Comparison of ENCODE assay signal across 23 cellular contexts in genomic region chr2:14358774-14359173, GRCh38.
A peak's percentile ranks its signal among the peaks of the same experiment; 100 is the strongest.
DNase-seq lines count a peak whose midpoint lies in the region; ATAC-seq, FAIRE-seq and TF ChIP-seq lines count a peak whose summit lies in the region.
"Had no signal": no experiment of that assay in that cellular context is flagged by ENCODE, and none has a peak within 500 bp of the region (broad histone marks: within the 10 kb centered on the region; RNA-seq: fewer than 3 reads in every experiment).

No MANE protein-coding gene starts in this region.

- no peaks in the 10 kb centered on the region for H3K9me3 Mint-ChIP-seq in HFFc6
- no peaks in the 10 kb centered on the region for H3K9me3 Mint-ChIP-seq in astrocyte (ENCODE audit: unreplicated experiment)
- peaks cover 0 to 20% (median 6%) of the 10 kb centered on the region in 9 donors for H3K9me3 Mint-ChIP-seq in naive thymus-derived CD8-positive, alpha-beta T cell

- H3K4me2 ChIP-seq in DND-41 (ENCODE audit: insufficient read depth, low read length): no peak overlapping the region; the same call in 1 of the 2 replicates
- no peak overlapping the region for H3K4me2 ChIP-seq in astrocyte (ENCODE audit: low read length)
- no peak overlapping the region for H3K4me2 ChIP-seq in trophoblast cell (ENCODE audit: low read length)

- H3K9me3 ChIP-seq in DND-41 (ENCODE audit: insufficient read depth, low read length, severe bottlenecking) (no peaks in the 10 kb centered on the region), astrocyte (ENCODE audit: insufficient read depth, low read depth, low read length) (no peaks in the 10 kb centered on the region), trophoblast cell (ENCODE audit: insufficient read depth, low read depth, low read length) (no peaks in the 10 kb centered on the region)
- H3K9me3 ChIP-seq: Caco-2 had no signal

- H4K91ac ChIP-seq in trophoblast cell (ENCODE audit: low read depth, low read length): no peak overlapping the region

- H3K4me3 ChIP-seq in DND-41 (ENCODE audit: low read depth in 1 of 2, low read length in 2 of 2) (no peak overlapping the region), astrocyte (ENCODE audit: insufficient read depth, low read depth, low read length) (no peak overlapping the region), trophoblast cell (ENCODE audit: low read depth, low read length) (no peak overlapping the region)
- H3K4me3 ChIP-seq: K562 had no signal

- no peak overlapping the region for H2BK120ac ChIP-seq in trophoblast cell (ENCODE audit: insufficient read depth, low read length, poor library complexity)

- H3K4me3 Mint-ChIP-seq in HFFc6 (peak overlapping the region; percentile 72; the same call in 1 of the 2 replicates), astrocyte (ENCODE audit: unreplicated experiment) (no peak overlapping the region)
- no peak overlapping the region for H3K4me3 Mint-ChIP-seq in naive thymus-derived CD8-positive, alpha-beta T cell
- H3K4me3 Mint-ChIP-seq: CD4-positive, alpha-beta T cell; H9 had no signal

- no peak overlapping the region for H4K8ac ChIP-seq in trophoblast cell (ENCODE audit: low read depth, low read length)

- DNase-seq in DND-41 (peak; percentile 58), HFFc6 (no peak), astrocyte (ENCODE audit: low read depth) (no peak), trophoblast cell (no peak)
- no peak for DNase-seq in naive thymus-derived CD8-positive, alpha-beta T cell
- DNase-seq: ACHN; AML-193; Caco-2; CD4-positive, alpha-beta T cell; GDM1; H9; IMR-90 had no signal

- no peak for FAIRE-seq in astrocyte (lab: Jason Lieb, UNC)
- FAIRE-seq: A204.1, D721Med, GM12892, GM18507, H1, HTR-8/SVneo, K562 had no signal

- POLR2A ChIA-PET in naive thymus-derived CD8-positive, alpha-beta T cell (lab: Charles Lee): no interaction called here

- H3K36me3 Mint-ChIP-seq in HFFc6 (ENCODE audit: low read depth) (no peaks in the 10 kb centered on the region), astrocyte (ENCODE audit: low read depth, unreplicated experiment) (no peaks in the 10 kb centered on the region)
- H3K36me3 Mint-ChIP-seq in naive thymus-derived CD8-positive, alpha-beta T cell: no peaks in the 10 kb centered on the region

- peak overlapping the region; percentile 5; the same call in 1 of the 2 replicates for H2AFZ ChIP-seq in DND-41 (ENCODE audit: low read depth, low read length)
- H2AFZ ChIP-seq in astrocyte (ENCODE audit: low read depth, low read length): no peak overlapping the region
- no peak overlapping the region for H2AFZ ChIP-seq in trophoblast cell (ENCODE audit: insufficient read depth, low read length, poor library complexity)

- H3K27me3 Mint-ChIP-seq in HFFc6 (ENCODE audit: insufficient read depth) (peaks cover 2% of the 10 kb centered on the region; the same call in 1 of the 2 replicates), astrocyte (ENCODE audit: low read depth, unreplicated experiment) (no peaks in the 10 kb centered on the region)
- H3K27me3 Mint-ChIP-seq in naive thymus-derived CD8-positive, alpha-beta T cell: no peaks in the 10 kb centered on the region
- H3K27me3 Mint-ChIP-seq: CD4-positive, alpha-beta T cell had no signal

- H3K4me1 Mint-ChIP-seq in HFFc6 (ENCODE audit: low read depth): peaks cover 7% of the 10 kb centered on the region
- H3K4me1 Mint-ChIP-seq in astrocyte (ENCODE audit: low read depth, unreplicated experiment): peaks cover 8% of the 10 kb centered on the region
- no peaks in the 10 kb centered on the region for H3K4me1 Mint-ChIP-seq in naive thymus-derived CD8-positive, alpha-beta T cell

- WGBS in trophoblast cell (ENCODE audit: extremely low coverage, insufficient coverage, insufficient read length): no CpG with 5 or more reads among the region's 6 CpGs

- ATAC-seq in DND-41 (ENCODE audit: insufficient read depth, low read depth) (peak; percentile 92), HG03097 (IDR thresholded peaks at IDR 0.05; ENCODE audit: low FRiP score, unreplicated experiment) (no peak), GM18873 (IDR thresholded peaks at IDR 0.05; ENCODE audit: low FRiP score, unreplicated experiment) (no peak)
- ATAC-seq in naive thymus-derived CD8-positive, alpha-beta T cell: no peak
- ATAC-seq: K562 had no signal

- no peaks in the 10 kb centered on the region for H3K27me3 ChIP-seq in DND-41 (ENCODE audit: insufficient read depth, low read length, poor library complexity)
- H3K27me3 ChIP-seq in astrocyte (ENCODE audit: insufficient read depth, low read length): no peaks in the 10 kb centered on the region
- no peaks in the 10 kb centered on the region for H3K27me3 ChIP-seq in trophoblast cell (ENCODE audit: insufficient read depth, low read length)

- no peak overlapping the region for H2BK12ac ChIP-seq in trophoblast cell (ENCODE audit: low read length)

- no peak overlapping the region for H3K4ac ChIP-seq in trophoblast cell (ENCODE audit: low read depth, low read length)

- H4K12ac ChIP-seq in trophoblast cell (ENCODE audit: low read depth, low read length): no peak overlapping the region

- H3K14ac ChIP-seq in trophoblast cell (ENCODE audit: low read length): no peak overlapping the region

- no peaks in the 10 kb centered on the region for H3K79me2 ChIP-seq in DND-41 (ENCODE audit: insufficient read depth, low read length)
- no peaks in the 10 kb centered on the region for H3K79me2 ChIP-seq in astrocyte (ENCODE audit: insufficient read depth, low read length)
- H3K79me2 ChIP-seq in trophoblast cell (ENCODE audit: control insufficient read depth, insufficient read depth, low read length, poor library complexity): no peaks in the 10 kb centered on the region

- H3K36me3 ChIP-seq in DND-41 (ENCODE audit: insufficient read depth, low read length) (no peaks in the 10 kb centered on the region), astrocyte (ENCODE audit: insufficient read depth, low read length) (no peaks in the 10 kb centered on the region), trophoblast cell (ENCODE audit: control insufficient read depth in 1 of 2, insufficient read depth in 2 of 2, low read length in 2 of 2) (no peaks in the 10 kb centered on the region)

- peak overlapping the region; percentile 65; the same call in 1 of the 2 replicates for H3K27ac Mint-ChIP-seq in HFFc6
- H3K27ac Mint-ChIP-seq in astrocyte (ENCODE audit: unreplicated experiment): peak overlapping the region; percentile 88
- no peak overlapping the region for H3K27ac Mint-ChIP-seq in naive thymus-derived CD8-positive, alpha-beta T cell
- H3K27ac Mint-ChIP-seq: CD4-positive, alpha-beta T cell; H9 had no signal

- no peak for TF ChIP-seq CTCF in DND-41 (IDR thresholded peaks at IDR 0.05; ENCODE audit: borderline replicate concordance, extremely low read depth, low read length, poor library complexity, severe bottlenecking)
- no peak for TF ChIP-seq CTCF in HFFc6 (IDR thresholded peaks at IDR 0.05)
- no peak for TF ChIP-seq CTCF in astrocyte (IDR thresholded peaks at IDR 0.05; ENCODE audit: insufficient read depth, low read depth, low read length)

- H4K20me1 ChIP-seq in DND-41 (ENCODE audit: insufficient read depth, low read length): no peaks in the 10 kb centered on the region
- H4K20me1 ChIP-seq in astrocyte (ENCODE audit: insufficient read depth, low read length): no peaks in the 10 kb centered on the region

- no peaks in the 10 kb centered on the region for H3K79me1 ChIP-seq in trophoblast cell (ENCODE audit: low read length)

- H3K4me1 ChIP-seq in DND-41 (ENCODE audit: insufficient read depth, low read length): peaks cover 9% of the 10 kb centered on the region
- H3K4me1 ChIP-seq in astrocyte (ENCODE audit: insufficient read depth, low read length): no peaks in the 10 kb centered on the region
- peaks cover 3 to 4% of the 10 kb centered on the region in 2 experiments for H3K4me1 ChIP-seq in trophoblast cell (ENCODE audit: control insufficient read depth in 1 of 2, insufficient read depth in 2 of 2, low read length in 2 of 2)

- no peak overlapping the region for H2AK5ac ChIP-seq in trophoblast cell (ENCODE audit: low read length)

- H2BK5ac ChIP-seq in trophoblast cell (ENCODE audit: low read depth, low read length, poor library complexity): peak overlapping the region; percentile 7

- no peak overlapping the region for H3K23ac ChIP-seq in trophoblast cell (ENCODE audit: low read length)

- H3K18ac ChIP-seq in trophoblast cell (ENCODE audit: low read length): no peak overlapping the region

- H3K9ac ChIP-seq in DND-41 (ENCODE audit: low read depth, low read length) (no peak overlapping the region), astrocyte (ENCODE audit: low read length) (no peak overlapping the region), trophoblast cell (ENCODE audit: low read length) (no peak overlapping the region)

- H3K27ac ChIP-seq in DND-41 (ENCODE audit: low read length) (no peak overlapping the region), astrocyte (ENCODE audit: low read depth, low read length) (no peak overlapping the region), trophoblast cell (ENCODE audit: low read depth, low read length) (no peak overlapping the region)
- H3K27ac ChIP-seq: C4-2B, HL-60 had no signal

Comparison
In these comparisons a context has a peak if more than half of its experiments do, and no peak if none do; other contexts are left out.
1. H3K27ac Mint-ChIP-seq: peak in HFFc6 (single experiment) and astrocyte (single experiment); none in naive thymus-derived CD8-positive, alpha-beta T cell (0 of 10).